Comparison of ENCODE assay signal across 23 cellular contexts in genomic region chr17:74240637-74241036, GRCh38. TPM values are rescaled to one million over a fixed set of nuclear protein-coding genes. Genes with fewer than 3 reads are reported as not detected.
A peak's percentile ranks its signal among the peaks of the same experiment; 100 is the strongest.
DNase-seq lines count a peak whose midpoint lies in the region; ATAC-seq and TF ChIP-seq lines count a peak whose summit lies in the region.
"Had no signal": no experiment of that assay in that cellular context is flagged by ENCODE, and none has a peak within 500 bp of the region (broad histone marks: within the 10 kb centered on the region; RNA-seq: fewer than 3 reads in every experiment).

No MANE protein-coding gene starts in this region.

- H3K9ac ChIP-seq in neuronal stem cell (ENCODE audit: low read depth, low read length, poor library complexity) = no peak overlapping the region
- H3K9ac ChIP-seq: SK-N-SH had no signal

- H3K4ac ChIP-seq in neuronal stem cell (ENCODE audit: low read length) = no peak overlapping the region

- no peak for TF ChIP-seq CTCF in heart left ventricle (IDR thresholded peaks at IDR 0.05)

- TF ChIP-seq POLR2A in heart left ventricle (IDR thresholded peaks at IDR 0.05) = no peak

- H3K27ac ChIP-seq in heart left ventricle (peak overlapping the region in 5 of 12 donors; percentile 46 to 79 (median 61)), neuronal stem cell (replicated peaks; ENCODE audit: low read length) (no peak overlapping the region)
- H3K27ac ChIP-seq: 22Rv1, neutrophil, PC-9 had no signal

- H3K27me3 ChIP-seq in heart left ventricle (no peaks in the 10 kb centered on the region), neuronal stem cell (ENCODE audit: control insufficient read depth in 3 of 3, insufficient read depth in 3 of 3, low read depth in 1 of 3, low read length in 3 of 3) (peaks cover 0 to 7% (median 0%) of the 10 kb centered on the region in 3 experiments)
- H3K27me3 ChIP-seq: neutrophil had no signal

- no peak overlapping the region for H2BK5ac ChIP-seq in neuronal stem cell (ENCODE audit: low read length)

- H3K14ac ChIP-seq in neuronal stem cell (ENCODE audit: low read length) = no peak overlapping the region

- peaks cover 0 to 21% (median 0%) of the 10 kb centered on the region in 9 donors for H3K36me3 ChIP-seq in heart left ventricle
- peaks cover 0 to 27% of the 10 kb centered on the region in 2 donors for H3K36me3 ChIP-seq in neuronal stem cell (replicated peaks in 1 of 2; ENCODE audit: control insufficient read depth in 2 of 2, insufficient read depth in 2 of 2, low read length in 2 of 2)
- H3K36me3 ChIP-seq: neutrophil had no signal

- H3K27me3 Mint-ChIP-seq in stimulated activated memory B cell treated with anti-CD40 and anti-IgM and Interleukin-4, amounts not matched to agents 10 μg/mL and 1 μg/mL and 100 μg/mL, for 72 hours = no peaks in the 10 kb centered on the region
- H3K27me3 Mint-ChIP-seq: CD4-positive, alpha-beta memory T cell had no signal

- DNase-seq in Right ventricle myocardium inferior (ENCODE audit: missing footprints) (peak; percentile 21), cardiac septum (ENCODE audit: low spot score) (no peak), heart left ventricle (peak in 4 of 5 donors; percentile 55 to 72 (median 64)), neuronal stem cell (ENCODE audit: low spot score) (no peak), T1000 (lab: John Stamatoyannopoulos, UW) (no peak)
- no peak for DNase-seq in effector CD4-positive, alpha-beta T cell
- DNase-seq: activated CD4-positive, alpha-beta T cell treated with anti-CD3 and anti-CD28 coated beads, Interleukin-2, amount 50 U/mL, for 1 hour; CD4-positive, alpha-beta memory T cell; cerebellar nuclear complex; islet precursor cell; MM.1S; NCI-H2029; NCI-H526 treated with DMSO at 0.1 percent for 48 hours; PC-9; SK-N-SH; stimulated activated CD4-positive, alpha-beta T cell treated with anti-CD3 and anti-CD28 coated beads, Interleukin-4, amount 100 ng/mL, for 4 hours; trophoblast cell had no signal

- H3K9me3 ChIP-seq in heart left ventricle = no peaks in the 10 kb centered on the region
- no peaks in the 10 kb centered on the region for H3K9me3 ChIP-seq in neuronal stem cell (replicated peaks in 1 of 2; ENCODE audit: control insufficient read depth in 2 of 2, insufficient read depth in 1 of 2, low read depth in 1 of 2, low read length in 2 of 2)
- H3K9me3 ChIP-seq: neutrophil, SK-N-SH had no signal

- H3K4me3 ChIP-seq in heart left ventricle = no peak overlapping the region
- H3K4me3 ChIP-seq in neuronal stem cell (ENCODE audit: low read length in 2 of 2) = no peak overlapping the region
- H3K4me3 ChIP-seq: PC-9, skin epidermis had no signal

- no peak overlapping the region for H3K4me3 Mint-ChIP-seq in stimulated activated memory B cell treated with anti-CD40 and anti-IgM and Interleukin-4, amounts not matched to agents 10 μg/mL and 1 μg/mL and 100 μg/mL, for 72 hours
- H3K4me3 Mint-ChIP-seq: CD4-positive, alpha-beta memory T cell had no signal

- H2BK15ac ChIP-seq in neuronal stem cell (ENCODE audit: low read length) = no peak overlapping the region

- peak overlapping the region; percentile 6 for H2AFZ ChIP-seq in neuronal stem cell (ENCODE audit: low read length)
- H2AFZ ChIP-seq: PC-9 had no signal

- no peak for ATAC-seq in Right ventricle myocardium inferior
- peak in 2 of 4 donors; percentile 6 to 35 for ATAC-seq in heart left ventricle
- ATAC-seq in GM18498 (IDR thresholded peaks at IDR 0.05; ENCODE audit: unreplicated experiment) = no peak
- no peak for ATAC-seq in stimulated activated memory B cell treated with anti-CD40 and anti-IgM and Interleukin-4, amounts not matched to agents 10 μg/mL and 1 μg/mL and 100 μg/mL, for 72 hours
- ATAC-seq: activated naive CD4-positive, alpha-beta T cell treated with anti-CD3 and anti-CD28 coated beads, Interleukin-2, amount 50 U/mL, for 72 hours had no signal

- H4K91ac ChIP-seq in neuronal stem cell (ENCODE audit: low read depth, low read length, poor library complexity) = no peak overlapping the region

- no peaks in the 10 kb centered on the region for H3K9me3 Mint-ChIP-seq in stimulated activated memory B cell treated with anti-CD40 and anti-IgM and Interleukin-4, amounts not matched to agents 10 μg/mL and 1 μg/mL and 100 μg/mL, for 72 hours
- H3K9me3 Mint-ChIP-seq: activated naive CD4-positive, alpha-beta T cell treated with anti-CD3 and anti-CD28 coated beads, Interleukin-2, amount 50 U/mL, for 72 hours; CD4-positive, alpha-beta memory T cell had no signal

- H3K4me1 Mint-ChIP-seq in stimulated activated memory B cell treated with anti-CD40 and anti-IgM and Interleukin-4, amounts not matched to agents 10 μg/mL and 1 μg/mL and 100 μg/mL, for 72 hours = no peaks in the 10 kb centered on the region
- H3K4me1 Mint-ChIP-seq: CD4-positive, alpha-beta memory T cell had no signal

- no peak overlapping the region for H2BK12ac ChIP-seq in neuronal stem cell (ENCODE audit: low read length)

- H2AK5ac ChIP-seq in neuronal stem cell (ENCODE audit: low read depth, low read length) = no peak overlapping the region

- H2BK120ac ChIP-seq in neuronal stem cell (ENCODE audit: low read depth, low read length) = no peak overlapping the region

- H4K8ac ChIP-seq in neuronal stem cell (ENCODE audit: low read depth, low read length) = no peak overlapping the region

- 36 to 56% (median 54%) methylated on average over 11 of the region's 11 CpGs for WGBS in heart left ventricle, 4 donors
- WGBS in neuronal stem cell (ENCODE audit: extremely low coverage in 2 of 2, insufficient read length in 2 of 2, insufficient replicate concordance in 1 of 2), 2 donors = no CpG with 5 or more reads among the region's 11 CpGs

- peaks cover 0 to 74% (median 43%) of the 10 kb centered on the region in 12 donors for H3K4me1 ChIP-seq in heart left ventricle
- peaks cover 10 to 25% of the 10 kb centered on the region in 2 donors for H3K4me1 ChIP-seq in neuronal stem cell (ENCODE audit: control insufficient read depth in 2 of 2, insufficient read depth in 1 of 2, low read depth in 1 of 2, low read length in 2 of 2)

- H3K4me2 ChIP-seq in neuronal stem cell (ENCODE audit: insufficient read depth, low read length, poor library complexity, severe bottlenecking) = no peak overlapping the region
- H3K4me2 ChIP-seq: PC-9, SK-N-SH had no signal

- no peak overlapping the region for H3K18ac ChIP-seq in neuronal stem cell (ENCODE audit: low read length)

- no peaks in the 10 kb centered on the region for H3K79me1 ChIP-seq in neuronal stem cell (ENCODE audit: low read depth, low read length)

- H3K27ac Mint-ChIP-seq in stimulated activated memory B cell treated with anti-CD40 and anti-IgM and Interleukin-4, amounts not matched to agents 10 μg/mL and 1 μg/mL and 100 μg/mL, for 72 hours = no peak overlapping the region
- H3K27ac Mint-ChIP-seq: activated naive CD4-positive, alpha-beta T cell treated with anti-CD3 and anti-CD28 coated beads, Interleukin-2, amount 50 U/mL, for 72 hours had no signal

- intact Hi-C loops in Right ventricle myocardium inferior (cut with DNase I) (no loop called here), cardiac septum (cut with DNase I) (no loop called here), heart left ventricle (cut with DNase I) (loop anchor here in 1 of 10 donors (2.0 kb wide), 1 partner anchor 30 kb away; no protein-coding TSS in a partner anchor)

- H3K23ac ChIP-seq in neuronal stem cell (ENCODE audit: low read depth, low read length, poor library complexity) = no peak overlapping the region

- H3K36me3 Mint-ChIP-seq in stimulated activated memory B cell treated with anti-CD40 and anti-IgM and Interleukin-4, amounts not matched to agents 10 μg/mL and 1 μg/mL and 100 μg/mL, for 72 hours = peaks cover 9% of the 10 kb centered on the region
- H3K36me3 Mint-ChIP-seq: activated naive CD4-positive, alpha-beta T cell treated with anti-CD3 and anti-CD28 coated beads, Interleukin-2, amount 50 U/mL, for 72 hours had no signal

RNA-seq across cellular contexts. Expression of gene TTYH2, which starts 27.3 kb away (rescaled TPM):
- total RNA-seq in Right ventricle myocardium inferior (39.2 TPM), cardiac septum (17.9 TPM), heart left ventricle (10 to 100 TPM; 17.3 to 34.6 (median 24.6) TPM)
- 10 to 100 TPM; 10.3 to 14.5 TPM for polyA plus RNA-seq in heart left ventricle
- polyA plus RNA-seq in neuronal stem cell (2013, experiment 1 of 2) = 1.3 TPM
- 1.1 TPM for polyA plus RNA-seq in neuronal stem cell (2013, experiment 2 of 2)

RNA-seq across cellular contexts. Expression of gene DNAI2, which starts 33.4 kb away (rescaled TPM):
- not detected for total RNA-seq in Right ventricle myocardium inferior
- total RNA-seq in cardiac septum = not detected
- not detected for total RNA-seq in heart left ventricle
- not detected for polyA plus RNA-seq in heart left ventricle
- 0.04 TPM for polyA plus RNA-seq in neuronal stem cell (2013, experiment 1 of 2)
- not detected for polyA plus RNA-seq in neuronal stem cell (2013, experiment 2 of 2)
- total RNA-seq: PC-9 had no signal
- polyA plus RNA-seq: SK-N-SH had no signal

RNA-seq across cellular contexts. Expression of gene RPL38, which starts 37.2 kb away (rescaled TPM):
- total RNA-seq in Right ventricle myocardium inferior = 747 TPM
- total RNA-seq in cardiac septum = 575 TPM
- 100 to 1,000 TPM; 244 to 836 (median 739) TPM for total RNA-seq in heart left ventricle
- polyA plus RNA-seq in heart left ventricle = 1,000 to 10,000 TPM in 1 of 2 donors, 100 to 1,000 TPM in 1; 903 to 1,830 TPM
- 4,161 TPM for polyA plus RNA-seq in neuronal stem cell (2013, experiment 1 of 2)
- 4,332 TPM for polyA plus RNA-seq in neuronal stem cell (2013, experiment 2 of 2)

Comparison
In these comparisons a context has a peak if more than half of its experiments do, and no peak if none do; other contexts are left out.
1. DNase-seq: peak in Right ventricle myocardium inferior (single experiment) and heart left ventricle (4 of 5); none in cardiac septum (single experiment), neuronal stem cell (single experiment), T1000 (single experiment) and effector CD4-positive, alpha-beta T cell (single experiment).